Comparison of ENCODE assay signal across 8 cellular contexts in genomic region chr14:23954965-23955364, GRCh38. TPM values are rescaled to one million over a fixed set of nuclear protein-coding genes. Genes with fewer than 3 reads are reported as not detected.
DNase-seq lines count a peak whose midpoint lies in the region; ATAC-seq and TF ChIP-seq lines count a peak whose summit lies in the region.
"Not testable (repeated sequence)": the region's sequence is repeated elsewhere in the genome, so short reads cannot be mapped to it uniquely, and the experiment has no call there.

No MANE protein-coding gene starts in this region.

- H3K9me3 ChIP-seq in BLaER1 = peaks cover 19% of the 10 kb centered on the region
- H3K9me3 ChIP-seq in OCI-LY1 (ENCODE audit: low read length); lower lobe of right lung; gastrocnemius medialis: not testable (repeated sequence)

- intact Hi-C loops in lower lobe of right lung (cut with DNase I) = not testable (repeated sequence)
- intact Hi-C loops in gastrocnemius medialis (cut with DNase I; ENCODE audit: low total_unique reads) = loop anchor here (10.0 kb wide), 1 partner anchor 480 kb away; no protein-coding TSS in a partner anchor

- H2AFZ ChIP-seq in OCI-LY1 (ENCODE audit: low read length) = not testable (repeated sequence)

- H3K36me3 Mint-ChIP-seq in activated naive CD8-positive, alpha-beta T cell treated with anti-CD3 and anti-CD28 coated beads, Interleukin-2, amount 50 U/mL, for 24 hours (ENCODE audit: low read depth) = not testable (repeated sequence)

- H3K4me3 ChIP-seq in BLaER1, lower lobe of right lung, gastrocnemius medialis: not testable (repeated sequence)
- H3K4me3 ChIP-seq in OCI-LY1 (ENCODE audit: low read depth, low read length, poor library complexity, severe bottlenecking) = peak overlapping the region; percentile 85
- peak overlapping the region; percentile 63 for H3K4me3 ChIP-seq in epithelial cell of proximal tubule (ENCODE audit: low read depth, low read length)

- in situ Hi-C loops in gastrocnemius medialis (cut with MboI; ENCODE audit: low sequenced_read_pairs in 4 of 4) = not testable (repeated sequence)

- H3K9ac ChIP-seq in BLaER1 = not testable (repeated sequence)
- peak overlapping the region; percentile 80; the same call in 1 of the 2 replicates for H3K9ac ChIP-seq in OCI-LY1 (ENCODE audit: low read length)

- H4K20me1 ChIP-seq in BLaER1; OCI-LY1 (ENCODE audit: insufficient read depth, low read length): not testable (repeated sequence)

- not testable (repeated sequence) for H3K27me3 Mint-ChIP-seq in activated naive CD8-positive, alpha-beta T cell treated with anti-CD3 and anti-CD28 coated beads, Interleukin-2, amount 50 U/mL, for 24 hours

- peaks cover 26% of the 10 kb centered on the region; the same call in 1 of the 2 replicates for H3K36me3 ChIP-seq in BLaER1
- H3K36me3 ChIP-seq in OCI-LY1 (ENCODE audit: insufficient read depth, low read length); lower lobe of right lung; gastrocnemius medialis: not testable (repeated sequence)

- H3K27ac ChIP-seq in BLaER1; OCI-LY1 (ENCODE audit: low read depth, low read length, poor library complexity, severe bottlenecking); lower lobe of right lung: not testable (repeated sequence)
- peak overlapping the region in 2 of 4 donors; percentile 23 to 90 for H3K27ac ChIP-seq in gastrocnemius medialis

- H3K27me3 ChIP-seq in BLaER1; OCI-LY1 (ENCODE audit: insufficient read depth, low read length); lower lobe of right lung (ENCODE audit: low read depth); gastrocnemius medialis: not testable (repeated sequence)

- H3K4me1 ChIP-seq in BLaER1 = peaks cover 18% of the 10 kb centered on the region
- H3K4me1 ChIP-seq in OCI-LY1 (ENCODE audit: insufficient read depth, low read length, severe bottlenecking) = peaks cover 16% of the 10 kb centered on the region
- peaks cover 18% of the 10 kb centered on the region for H3K4me1 ChIP-seq in lower lobe of right lung
- H3K4me1 ChIP-seq in gastrocnemius medialis = peaks cover 13 to 38% of the 10 kb centered on the region in 2 donors

- not testable (repeated sequence) for H3K79me2 ChIP-seq in OCI-LY1 (ENCODE audit: insufficient read depth, low read length)

- H3K4me3 Mint-ChIP-seq in activated naive CD8-positive, alpha-beta T cell treated with anti-CD3 and anti-CD28 coated beads, Interleukin-2, amount 50 U/mL, for 24 hours = peak overlapping the region; percentile 100

- H3K9me3 Mint-ChIP-seq in activated naive CD8-positive, alpha-beta T cell treated with anti-CD3 and anti-CD28 coated beads, Interleukin-2, amount 50 U/mL, for 24 hours = not testable (repeated sequence)

- H3F3A ChIP-seq in OCI-LY1 (ENCODE audit: insufficient read depth, low read length) = not testable (repeated sequence)

- H3K9me2 ChIP-seq in OCI-LY1 (ENCODE audit: low read depth, low read length) = not testable (repeated sequence)

- not testable (repeated sequence) for ATAC-seq in activated naive CD8-positive, alpha-beta T cell treated with anti-CD3 and anti-CD28 coated beads, Interleukin-2, amount 50 U/mL, for 24 hours; lower lobe of right lung
- ATAC-seq in gastrocnemius medialis = peak in 1 of 2 donors; percentile 14

- TF ChIP-seq CTCF in OCI-LY1 (IDR thresholded peaks at IDR 0.05; ENCODE audit: low read length); epithelial cell of proximal tubule (conservative IDR thresholded peaks at IDR 0.05; ENCODE audit: low read depth, low read length); lower lobe of right lung (IDR thresholded peaks at IDR 0.05); gastrocnemius medialis (IDR thresholded peaks at IDR 0.05 in 4 of 5, conservative IDR thresholded peaks at IDR 0.05 in 1 of 5): not testable (repeated sequence)

- H3K4me2 ChIP-seq in BLaER1 (peak overlapping the region; percentile 88), OCI-LY1 (ENCODE audit: low read length) (peak overlapping the region; percentile 73)

- TF ChIP-seq POLR2A in gastrocnemius medialis (IDR thresholded peaks at IDR 0.05) = not testable (repeated sequence)

- peak; percentile 9 for DNase-seq in EH (ENCODE audit: low read depth)
- peak; percentile 27 for DNase-seq in NCI-H2029 treated with DMSO at 0.1 percent for 48 hours (lab: John Stamatoyannopoulos, UW)
- not testable (repeated sequence) for DNase-seq in activated naive CD8-positive, alpha-beta T cell treated with anti-CD3 and anti-CD28 coated beads, Interleukin-2, amount 50 U/mL, for 24 hours; epithelial cell of proximal tubule (ENCODE audit: low read depth)
- DNase-seq in lower lobe of right lung = peak; percentile 53
- peak; percentile 26 to 45 for DNase-seq in gastrocnemius medialis

- not testable (repeated sequence) for H3K27ac Mint-ChIP-seq in activated naive CD8-positive, alpha-beta T cell treated with anti-CD3 and anti-CD28 coated beads, Interleukin-2, amount 50 U/mL, for 24 hours

- peaks cover 16% of the 10 kb centered on the region for H3K4me1 Mint-ChIP-seq in activated naive CD8-positive, alpha-beta T cell treated with anti-CD3 and anti-CD28 coated beads, Interleukin-2, amount 50 U/mL, for 24 hours

RNA-seq across cellular contexts. Expression of gene DHRS4, which starts 1.4 kb away (rescaled TPM):
- total RNA-seq in epithelial cell of proximal tubule (33.1 and 43.7 TPM in 2 replicates), lower lobe of right lung (35.4 TPM), gastrocnemius medialis (10 to 100 TPM; 26.0 to 56.2 (median 44.1) TPM)

RNA-seq across cellular contexts. Expression of gene DHRS4L2, which starts 33.8 kb away (rescaled TPM):
- total RNA-seq in epithelial cell of proximal tubule (13.6 and 14.8 TPM in 2 replicates), lower lobe of right lung (19.4 TPM), gastrocnemius medialis (10 to 100 TPM; 12.1 to 40.2 (median 25.0) TPM)
